In the genomic region with DNA sequence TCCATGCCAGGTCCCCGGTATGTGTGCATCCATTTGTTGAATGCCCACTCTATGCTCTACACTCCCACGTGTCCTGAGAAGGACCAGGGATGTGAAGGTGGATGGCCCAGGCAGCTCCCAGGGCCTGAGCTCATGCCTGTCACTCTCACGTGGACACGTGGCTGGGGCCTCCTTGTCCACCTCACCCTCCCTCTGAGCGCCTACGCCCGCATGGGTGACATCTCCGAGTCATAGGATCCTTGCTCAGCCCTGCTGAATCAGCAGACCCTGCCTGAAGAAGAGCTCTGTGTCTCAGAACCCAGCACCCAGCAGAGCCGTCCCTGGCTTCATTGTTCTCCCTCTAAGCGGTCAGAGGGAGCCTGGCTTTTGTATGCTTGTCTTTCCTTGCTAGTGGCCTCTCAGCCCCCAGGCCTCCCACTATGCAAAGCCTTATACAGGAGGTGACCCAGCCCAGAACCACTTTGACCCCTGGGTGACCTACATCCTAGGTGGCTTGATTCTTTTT, we compare ENCODE assay signal across 9 cellular contexts.
DNase-seq lines count a peak whose midpoint lies in the region; ATAC-seq and TF ChIP-seq lines count a peak whose summit lies in the region.
"Had no signal": no experiment of that assay in that cellular context is flagged by ENCODE, and none has a peak within 500 bp of the region (broad histone marks: within the 10 kb centered on the region; RNA-seq: fewer than 3 reads in every experiment).

No MANE protein-coding gene starts in this region.

- no peak overlapping the region for H3K4me3 ChIP-seq in SJSA1
- no peak overlapping the region for H3K4me3 ChIP-seq in parathyroid adenoma (ENCODE audit: low read depth, low read length)

- H2AFZ ChIP-seq in parathyroid adenoma: no peak overlapping the region

- peak overlapping the region; percentile 60 for H3K4me2 ChIP-seq in parathyroid adenoma (ENCODE audit: low read length)
- H3K4me2 ChIP-seq: KMS-11 had no signal

- peaks cover 51% of the 10 kb centered on the region for H3K4me1 ChIP-seq in SJSA1 (replicated peaks)
- H3K4me1 ChIP-seq in parathyroid adenoma: peaks cover 51% of the 10 kb centered on the region

- peaks cover 12% of the 10 kb centered on the region for H3K36me3 Mint-ChIP-seq in effector memory CD8-positive, alpha-beta T cell (ENCODE audit: insufficient read depth)
- H3K36me3 Mint-ChIP-seq in stimulated activated memory B cell treated with anti-CD40 and anti-IgM and Interleukin-4, amounts not matched to agents 10 μg/mL and 1 μg/mL and 100 μg/mL, for 72 hours: peaks cover 6% of the 10 kb centered on the region

- no peak overlapping the region for H3K9ac ChIP-seq in parathyroid adenoma
- H3K9ac ChIP-seq: KMS-11 had no signal

- H3K27me3 ChIP-seq in SJSA1 (replicated peaks) (no peaks in the 10 kb centered on the region), parathyroid adenoma (ENCODE audit: control insufficient read depth, insufficient read depth, low read length) (no peaks in the 10 kb centered on the region)

- no peak for ATAC-seq in effector memory CD8-positive, alpha-beta T cell (replicated peaks)
- ATAC-seq in stimulated activated memory B cell treated with anti-CD40 and anti-IgM and Interleukin-4, amounts not matched to agents 10 μg/mL and 1 μg/mL and 100 μg/mL, for 72 hours: no peak

- H3K27me3 Mint-ChIP-seq in effector memory CD8-positive, alpha-beta T cell: no peaks in the 10 kb centered on the region
- H3K27me3 Mint-ChIP-seq in stimulated activated memory B cell treated with anti-CD40 and anti-IgM and Interleukin-4, amounts not matched to agents 10 μg/mL and 1 μg/mL and 100 μg/mL, for 72 hours: no peaks in the 10 kb centered on the region

- DNase-seq in EL (peak; percentile 60), SJSA1 (ENCODE audit: low read depth in 1 of 2, low spot score in 2 of 2) (peak; percentile 91 to 92), glomerular visceral epithelial cell (ENCODE audit: extremely low spot score) (peak; percentile 25), dedifferentiated amniotic fluid mesenchymal stem cell (ENCODE audit: extremely low spot score) (no peak), GF-D8 (lab: John Stamatoyannopoulos, UW) (no peak)
- DNase-seq in effector memory CD8-positive, alpha-beta T cell: no peak

- H3K27ac Mint-ChIP-seq in effector memory CD8-positive, alpha-beta T cell: peak overlapping the region in 1 of 2 donors; percentile 38
- no peak overlapping the region for H3K27ac Mint-ChIP-seq in stimulated activated memory B cell treated with anti-CD40 and anti-IgM and Interleukin-4, amounts not matched to agents 10 μg/mL and 1 μg/mL and 100 μg/mL, for 72 hours

- TF ChIP-seq CTCF in parathyroid adenoma (IDR thresholded peaks at IDR 0.05): no peak

- H3K9me3 ChIP-seq in SJSA1 (replicated peaks): no peaks in the 10 kb centered on the region
- no peaks in the 10 kb centered on the region for H3K9me3 ChIP-seq in parathyroid adenoma (ENCODE audit: control insufficient read depth, low read length)

- no peak overlapping the region for H3K4me3 Mint-ChIP-seq in effector memory CD8-positive, alpha-beta T cell
- no peak overlapping the region for H3K4me3 Mint-ChIP-seq in stimulated activated memory B cell treated with anti-CD40 and anti-IgM and Interleukin-4, amounts not matched to agents 10 μg/mL and 1 μg/mL and 100 μg/mL, for 72 hours

- peak overlapping the region; percentile 72 for H3K27ac ChIP-seq in SJSA1
- H3K27ac ChIP-seq in parathyroid adenoma: peak overlapping the region; percentile 98
- H3K27ac ChIP-seq: KMS-11 had no signal

- no peaks in the 10 kb centered on the region for H3K9me3 Mint-ChIP-seq in effector memory CD8-positive, alpha-beta T cell
- H3K9me3 Mint-ChIP-seq in stimulated activated memory B cell treated with anti-CD40 and anti-IgM and Interleukin-4, amounts not matched to agents 10 μg/mL and 1 μg/mL and 100 μg/mL, for 72 hours: no peaks in the 10 kb centered on the region

- H3K36me3 ChIP-seq in SJSA1: peaks cover 26% of the 10 kb centered on the region
- H3K36me3 ChIP-seq in parathyroid adenoma (ENCODE audit: control insufficient read depth, insufficient read depth, low read length): no peaks in the 10 kb centered on the region

- peaks cover 8% of the 10 kb centered on the region for H3K79me2 ChIP-seq in parathyroid adenoma

- H3K4me1 Mint-ChIP-seq in effector memory CD8-positive, alpha-beta T cell (ENCODE audit: low read depth in 2 of 2): peaks cover 27 to 28% of the 10 kb centered on the region in 2 donors
- peaks cover 35% of the 10 kb centered on the region for H3K4me1 Mint-ChIP-seq in stimulated activated memory B cell treated with anti-CD40 and anti-IgM and Interleukin-4, amounts not matched to agents 10 μg/mL and 1 μg/mL and 100 μg/mL, for 72 hours

Comparison
In these comparisons a context has a peak if more than half of its experiments do, and no peak if none do; other contexts are left out.
1. DNase-seq: peak in EL (single experiment), SJSA1 (2 of 2) and glomerular visceral epithelial cell (single experiment); none in dedifferentiated amniotic fluid mesenchymal stem cell (single experiment), effector memory CD8-positive, alpha-beta T cell (0 of 3) and GF-D8 (single experiment).